9 cellular contexts compared by ENCODE assay signal in the genomic region with DNA sequence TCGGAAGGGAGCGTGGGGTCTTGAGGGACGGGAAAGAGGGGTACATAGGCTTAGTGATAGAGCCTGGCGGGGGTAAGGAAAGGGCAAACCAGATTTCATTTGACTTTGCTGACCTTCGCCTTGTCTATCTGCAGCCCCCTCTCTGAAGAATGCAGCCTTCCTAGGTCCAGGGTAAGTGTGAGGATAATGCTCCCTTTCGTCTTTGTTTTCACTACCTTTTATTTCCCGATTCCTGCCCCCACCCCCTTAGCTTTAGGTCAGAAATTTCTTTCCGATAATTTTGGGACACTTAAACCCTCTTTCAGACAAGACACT. TPM values are rescaled to one million over a fixed set of nuclear protein-coding genes. Genes with fewer than 3 reads are reported as not detected.
DNase-seq lines count a peak whose midpoint lies in the region; ATAC-seq and TF ChIP-seq lines count a peak whose summit lies in the region.
"Had no signal": no experiment of that assay in that cellular context is flagged by ENCODE, and none has a peak within 500 bp of the region (broad histone marks: within the 10 kb centered on the region; RNA-seq: fewer than 3 reads in every experiment).

No MANE protein-coding gene starts in this region.

- POLR2A ChIA-PET in naive thymus-derived CD8-positive, alpha-beta T cell (lab: Charles Lee) = interaction anchor here (0.8 to 2.5 kb wide), 11 partner anchors 9 to 270 kb away, joined by 3 to 32 read pairs (median 5); a partner anchor contains a TSS

- H3K4me1 Mint-ChIP-seq in naive thymus-derived CD8-positive, alpha-beta T cell = peaks cover 38 to 89% (median 84%) of the 10 kb centered on the region in 4 donors

- H3K27ac ChIP-seq in KOPT-K1 (ENCODE audit: low read depth, low read length, poor library complexity, severe bottlenecking) (peak overlapping the region; percentile 85), coronary artery (peak overlapping the region; percentile 78 to 91)

- H3K27ac Mint-ChIP-seq in naive thymus-derived CD8-positive, alpha-beta T cell = peak overlapping the region; percentile 98 to 100 (median 99)

- ATAC-seq in naive thymus-derived CD8-positive, alpha-beta T cell = no peak
- ATAC-seq in GM19023 (IDR thresholded peaks at IDR 0.05; ENCODE audit: unreplicated experiment) (no peak), GM19467 (IDR thresholded peaks at IDR 0.05; ENCODE audit: unreplicated experiment) (no peak), HG02571 (IDR thresholded peaks at IDR 0.05; ENCODE audit: unreplicated experiment) (no peak)

- no peaks in the 10 kb centered on the region for H3K9me3 Mint-ChIP-seq in naive thymus-derived CD8-positive, alpha-beta T cell

- peaks cover 71% of the 10 kb centered on the region for H3K36me3 ChIP-seq in KOPT-K1 (ENCODE audit: insufficient read depth, low read length)

- no peak for DNase-seq in AG09309 (ENCODE audit: low read depth)
- no peak for DNase-seq in coronary artery (ENCODE audit: low spot score)
- DNase-seq in naive thymus-derived CD8-positive, alpha-beta T cell = no peak
- DNase-seq in stimulated activated CD4-positive, alpha-beta T cell treated with anti-CD3 and anti-CD28 coated beads, Interleukin-4, amount 100 ng/mL, for 24 hours = no peak

- no peaks in the 10 kb centered on the region for H3K27me3 Mint-ChIP-seq in naive thymus-derived CD8-positive, alpha-beta T cell

- TF ChIP-seq CTCF in AG09309 (IDR thresholded peaks at IDR 0.05; ENCODE audit: control insufficient read depth, insufficient read depth, low read depth, low read length, missing control alignments) (no peak), coronary artery (IDR thresholded peaks at IDR 0.05) (no peak)

- peaks cover 14 to 59% (median 21%) of the 10 kb centered on the region in 3 donors for H3K36me3 Mint-ChIP-seq in naive thymus-derived CD8-positive, alpha-beta T cell

- H3K9me3 ChIP-seq in KOPT-K1 (ENCODE audit: insufficient read depth, low read length, poor library complexity, severe bottlenecking) = no peaks in the 10 kb centered on the region

- peak overlapping the region; percentile 99 for H3K4me3 ChIP-seq in AG09309 (ENCODE audit: control insufficient read depth, low read depth, low read length)
- H3K4me3 ChIP-seq in coronary artery = peak overlapping the region; percentile 95

- H3K4me3 Mint-ChIP-seq in naive thymus-derived CD8-positive, alpha-beta T cell = peak overlapping the region; percentile 94 to 100 (median 100)

RNA-seq across cellular contexts. Expression of a gene that starts 0.4 kb away (rescaled TPM):
- 100 to 1,000 TPM; 105 to 115 TPM for total RNA-seq in naive thymus-derived CD8-positive, alpha-beta T cell
- 100 to 1,000 TPM; 411 to 437 (median 416) TPM for polyA plus RNA-seq in naive thymus-derived CD8-positive, alpha-beta T cell

RNA-seq across cellular contexts. Expression of a gene that starts 0.6 kb away (rescaled TPM):
- 10 to 100 TPM; 35.4 to 35.9 TPM for total RNA-seq in naive thymus-derived CD8-positive, alpha-beta T cell
- polyA plus RNA-seq in naive thymus-derived CD8-positive, alpha-beta T cell = 10 to 100 TPM; 36.9 to 44.6 (median 43.9) TPM

RNA-seq across cellular contexts. Expression of a gene that starts 22.1 kb away (rescaled TPM):
- total RNA-seq in naive thymus-derived CD8-positive, alpha-beta T cell = 1 to 10 TPM; 9.0 to 9.2 TPM
- 1 to 10 TPM in 1 of 3 donors, under 1 TPM in 2; 0.18 to 1.2 (median 0.51) TPM for polyA plus RNA-seq in naive thymus-derived CD8-positive, alpha-beta T cell
- total RNA-seq: RPMI7951 had no signal

RNA-seq across cellular contexts. Expression of a gene that starts 24.1 kb away (rescaled TPM):
- 10 to 100 TPM; 58.1 to 59.7 TPM for total RNA-seq in naive thymus-derived CD8-positive, alpha-beta T cell
- polyA plus RNA-seq in naive thymus-derived CD8-positive, alpha-beta T cell = 100 to 1,000 TPM; 159 to 250 (median 243) TPM

RNA-seq across cellular contexts. Expression of a gene that starts 53.8 kb away (rescaled TPM):
- total RNA-seq in naive thymus-derived CD8-positive, alpha-beta T cell = under 1 TPM in 1 of 2 experiments, not detected in 1; 0.62 TPM
- polyA plus RNA-seq in naive thymus-derived CD8-positive, alpha-beta T cell = not detected
- total RNA-seq: RPMI7951 had no signal
